ENCODE assay signal across 1 cellular context in the genomic region with DNA sequence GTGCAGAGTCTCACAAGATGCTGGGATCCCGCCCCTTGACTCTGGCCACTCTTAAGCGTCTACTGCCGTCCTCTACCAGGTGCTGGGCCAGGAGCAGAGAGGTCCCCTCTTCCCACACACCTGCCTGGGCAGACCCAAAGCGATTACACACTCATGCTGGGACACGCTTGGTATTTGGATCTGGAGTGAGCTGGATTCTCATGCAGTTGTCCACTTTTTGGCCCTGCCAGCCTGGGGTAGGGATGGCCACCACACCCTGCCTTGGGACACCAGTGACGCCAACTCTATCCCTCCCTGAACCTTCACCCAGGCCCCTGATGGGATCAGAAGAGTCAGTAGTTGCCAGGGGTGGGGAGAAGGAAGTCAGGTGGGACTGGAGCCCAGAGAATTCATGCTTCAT.
TF ChIP-seq lines count a peak whose summit lies in the region.

No MANE protein-coding gene starts in this region.

TF ChIP-seq in IMR-90, 13 proteins besides CTCF, POLR2A, EP300 and RAD21 (continued from another document):
- no peak for TF ChIP-seq CHD1 (IDR thresholded peaks at IDR 0.05; ENCODE audit: low read depth, low read length)
- no peak for TF ChIP-seq MAFK (IDR thresholded peaks at IDR 0.05; ENCODE audit: low read depth, low read length)
- no peak for TF ChIP-seq MXI1 (IDR thresholded peaks at IDR 0.05; ENCODE audit: borderline replicate concordance, low read depth, low read length)
- TF ChIP-seq NFE2L2 (IDR thresholded peaks at IDR 0.05; ENCODE audit: low read depth, low read length), result no peak
TF ChIP-seq in IMR-90: peak in this region for 0.
